2 cellular contexts compared by ENCODE assay signal in the genomic region with DNA sequence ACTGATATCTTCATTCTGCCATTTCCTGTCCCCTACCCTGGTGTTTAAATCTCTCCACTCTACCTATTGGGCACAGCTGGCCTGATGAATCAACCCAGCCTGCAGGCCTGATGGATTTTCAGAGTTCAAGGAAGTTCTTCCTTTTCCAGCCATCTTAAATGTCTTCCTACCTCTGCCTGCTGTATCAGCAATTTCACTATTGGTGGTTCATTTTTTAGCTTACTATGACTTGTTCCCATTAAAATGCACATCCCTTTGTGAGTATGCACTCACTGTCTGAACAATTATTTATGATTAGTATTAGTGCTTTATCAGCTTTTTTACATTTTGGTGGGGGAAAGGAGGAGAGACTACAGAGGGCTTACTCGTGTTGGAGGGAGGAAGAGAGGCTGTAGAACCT.
TF ChIP-seq lines count a peak whose summit lies in the region.

No MANE protein-coding gene starts in this region.

TF ChIP-seq in HepG2, 621 proteins besides CTCF, POLR2A, EP300 and RAD21:
- TF ChIP-seq MAFK (conservative IDR thresholded peaks at IDR 0.05 in 1 of 2, IDR thresholded peaks at IDR 0.05 in 1 of 2; ENCODE audit: low read length in 2 of 2) = peak; percentile 78 to 89
- TF ChIP-seq MAFF (IDR thresholded peaks at IDR 0.05; ENCODE audit: low read depth, low read length) = peak; percentile 82
- TF ChIP-seq ZNF644 (CRISPR knock-in tag; IDR thresholded peaks at IDR 0.05; ENCODE audit: low read depth) = no peak

TF ChIP-seq in K562, 482 proteins besides CTCF, POLR2A, EP300 and RAD21:
- TF ChIP-seq MAFK (IDR thresholded peaks at IDR 0.05; ENCODE audit: low read length) (peak; percentile 23; the same call in 1 of the 2 replicates), C11orf30 (IDR thresholded peaks at IDR 0.05; ENCODE audit: low read depth) (peak; percentile 52), GTF2E2 (tag; IDR thresholded peaks at IDR 0.05) (no peak), ZNF316 (IDR thresholded peaks at IDR 0.05) (peak; percentile 76), ZNF41 (CRISPR knock-in tag; conservative IDR thresholded peaks at IDR 0.05) (no peak), MAFG (tag; conservative IDR thresholded peaks at IDR 0.05) (peak; percentile 37; the same call in 1 of the 2 replicates)
